ENCODE assay signal across 11 cellular contexts in the genomic region with DNA sequence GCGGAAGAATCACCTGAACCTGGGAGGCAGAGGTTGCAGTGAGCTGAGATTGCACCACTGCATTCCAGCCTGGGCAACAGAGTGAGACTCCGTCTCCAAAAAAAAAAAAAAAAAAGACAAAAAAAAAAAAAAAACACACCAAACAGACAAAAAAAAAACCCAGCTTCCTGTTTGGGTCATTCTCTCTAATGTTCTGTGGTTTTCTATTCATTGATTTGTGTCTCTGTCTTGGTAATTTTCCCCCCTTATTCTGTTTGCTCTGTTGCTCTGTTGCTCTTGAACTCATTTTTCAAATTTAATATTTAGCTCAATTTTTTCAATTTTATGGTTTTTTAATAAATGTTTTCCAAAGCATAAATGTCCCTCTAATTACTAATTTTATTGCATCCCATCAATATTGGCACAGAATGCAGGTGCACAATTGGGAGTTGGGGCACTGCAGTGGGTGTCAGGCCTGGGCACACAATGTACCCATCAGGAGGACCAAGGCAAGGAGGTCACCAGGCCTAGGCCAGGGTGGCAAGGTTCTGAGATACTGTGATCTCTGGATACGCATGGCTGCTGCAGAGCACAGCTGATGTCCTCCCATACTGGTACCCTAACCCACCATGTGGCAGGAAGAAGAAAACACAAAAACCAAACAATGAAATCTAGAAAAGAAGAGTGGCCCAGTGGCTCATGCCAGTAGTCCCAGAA. TPM values are rescaled to one million over a fixed set of nuclear protein-coding genes. Genes with fewer than 3 reads are reported as not detected.
DNase-seq lines count a peak whose midpoint lies in the region; ATAC-seq and TF ChIP-seq lines count a peak whose summit lies in the region.
"Had no signal": no experiment of that assay in that cellular context is flagged by ENCODE, and none has a peak within 500 bp of the region (broad histone marks: within the 10 kb centered on the region; RNA-seq: fewer than 3 reads in every experiment).

No MANE protein-coding gene starts in this region.

- H3K9me3 Mint-ChIP-seq in naive thymus-derived CD8-positive, alpha-beta T cell = no peaks in the 10 kb centered on the region
- H3K9me3 Mint-ChIP-seq in glutamatergic neuron (ENCODE audit: unreplicated experiment) = no peaks in the 10 kb centered on the region

- H3K27ac ChIP-seq in MM.1S (ENCODE audit: low read length) (no peak overlapping the region), testis (no peak overlapping the region)
- H3K27ac ChIP-seq: sigmoid colon had no signal

- no peaks in the 10 kb centered on the region for H4K20me1 ChIP-seq in MM.1S (ENCODE audit: insufficient read depth, low read length)

- peak overlapping the region in 9 of 10 donors; percentile 7 to 85 (median 66) for H3K27ac Mint-ChIP-seq in naive thymus-derived CD8-positive, alpha-beta T cell
- H3K27ac Mint-ChIP-seq in glutamatergic neuron (ENCODE audit: unreplicated experiment) = no peak overlapping the region

- no peaks in the 10 kb centered on the region for H3K27me3 ChIP-seq in MM.1S (replicated peaks; ENCODE audit: insufficient read depth, low read length)
- no peaks in the 10 kb centered on the region for H3K27me3 ChIP-seq in testis
- H3K27me3 ChIP-seq: sigmoid colon had no signal

- no peak for TF ChIP-seq CTCF in MM.1S (IDR thresholded peaks at IDR 0.05; ENCODE audit: low read length)
- no peak for TF ChIP-seq CTCF in glutamatergic neuron (IDR thresholded peaks at IDR 0.05; ENCODE audit: partially characterized antibody, unreplicated experiment)
- TF ChIP-seq CTCF in testis (IDR thresholded peaks at IDR 0.05) = no peak

- peaks cover 8% of the 10 kb centered on the region for H3K4me1 ChIP-seq in MM.1S (ENCODE audit: low read length)
- no peaks in the 10 kb centered on the region for H3K4me1 ChIP-seq in testis
- H3K4me1 ChIP-seq: sigmoid colon had no signal

- H3K9ac ChIP-seq in MM.1S (ENCODE audit: low read length) = no peak overlapping the region

- H3K4me3 Mint-ChIP-seq in naive thymus-derived CD8-positive, alpha-beta T cell = peak overlapping the region in 8 of 10 donors; percentile 10 to 52 (median 26)
- H3K4me3 Mint-ChIP-seq in glutamatergic neuron (ENCODE audit: unreplicated experiment) = no peak overlapping the region

- H3K4me1 Mint-ChIP-seq in naive thymus-derived CD8-positive, alpha-beta T cell = peaks cover 7 to 22% (median 15%) of the 10 kb centered on the region in 4 donors
- no peaks in the 10 kb centered on the region for H3K4me1 Mint-ChIP-seq in glutamatergic neuron (ENCODE audit: low read depth, unreplicated experiment)

- H3K9me3 ChIP-seq in MM.1S (replicated peaks; ENCODE audit: insufficient read depth, low read length) (no peaks in the 10 kb centered on the region), testis (no peaks in the 10 kb centered on the region)
- H3K9me3 ChIP-seq: sigmoid colon had no signal

- peaks cover 4% of the 10 kb centered on the region; the same call in 1 of the 2 replicates for H3F3A ChIP-seq in MM.1S (ENCODE audit: insufficient read depth, low read length)

- H3K4me3 ChIP-seq in MM.1S (ENCODE audit: low read length) = no peak overlapping the region
- no peak overlapping the region for H3K4me3 ChIP-seq in testis
- H3K4me3 ChIP-seq: sigmoid colon had no signal

- POLR2A ChIA-PET in naive thymus-derived CD8-positive, alpha-beta T cell (lab: Charles Lee) = interaction anchor here (0.6 to 1.4 kb wide), 6 partner anchors 9 to 432 kb away, joined by 3 to 6 read pairs (median 4); a partner anchor contains a TSS

- H3K4me2 ChIP-seq in MM.1S (ENCODE audit: low read depth, low read length) = no peak overlapping the region

- DNase-seq in MM.1S (peak; percentile 34), hepatic stellate cell (ENCODE audit: low spot score) (no peak), glutamatergic neuron (no peak), testis (no peak)
- DNase-seq in naive thymus-derived CD8-positive, alpha-beta T cell = peak in 3 of 10 donors; percentile 38 to 47 (median 39)
- DNase-seq: IMR-90, mesendoderm, sigmoid colon had no signal

- WGBS in testis, 2 donors = 80 to 87% methylated on average over 3 of the region's 3 CpGs

- peak; percentile 67 for ATAC-seq in GM18861 (IDR thresholded peaks at IDR 0.05; ENCODE audit: unreplicated experiment)
- ATAC-seq in GM21619 (IDR thresholded peaks at IDR 0.05; ENCODE audit: unreplicated experiment) = peak; percentile 63
- ATAC-seq in naive thymus-derived CD8-positive, alpha-beta T cell = peak; percentile 60 to 66
- no peak for ATAC-seq in GM18519 (IDR thresholded peaks at IDR 0.05; ENCODE audit: low FRiP score, unreplicated experiment)

- H3K79me2 ChIP-seq in MM.1S (ENCODE audit: low read length) = no peaks in the 10 kb centered on the region

- TF ChIP-seq POLR2A in testis (IDR thresholded peaks at IDR 0.05) = no peak

- H3K9me2 ChIP-seq in MM.1S (replicated peaks; ENCODE audit: insufficient read depth, low read length) = no peaks in the 10 kb centered on the region

- H3K36me3 ChIP-seq in MM.1S (replicated peaks; ENCODE audit: insufficient read depth, low read length) (no peaks in the 10 kb centered on the region), testis (ENCODE audit: low read depth, missing control alignments) (no peaks in the 10 kb centered on the region)
- H3K36me3 ChIP-seq: sigmoid colon had no signal

- no peaks in the 10 kb centered on the region for H3K36me3 Mint-ChIP-seq in naive thymus-derived CD8-positive, alpha-beta T cell
- no peaks in the 10 kb centered on the region for H3K36me3 Mint-ChIP-seq in glutamatergic neuron (ENCODE audit: unreplicated experiment)

- H2AFZ ChIP-seq in MM.1S (ENCODE audit: low read length) = no peak overlapping the region

- intact Hi-C loops in testis (cut with DNase I; ENCODE audit: low total_unique reads) = loop anchor here (10.0 kb wide), 1 partner anchor 64 kb away; no protein-coding TSS in a partner anchor

- no peaks in the 10 kb centered on the region for H3K27me3 Mint-ChIP-seq in naive thymus-derived CD8-positive, alpha-beta T cell
- H3K27me3 Mint-ChIP-seq in glutamatergic neuron (ENCODE audit: unreplicated experiment) = no peaks in the 10 kb centered on the region

RNA-seq across cellular contexts. Expression of a gene that starts 8.0 kb away (rescaled TPM):
- 10 to 100 TPM; 55.9 to 64.2 TPM for total RNA-seq in naive thymus-derived CD8-positive, alpha-beta T cell
- 10 to 100 TPM; 25.9 to 43.5 (median 40.9) TPM for polyA plus RNA-seq in naive thymus-derived CD8-positive, alpha-beta T cell
- total RNA-seq in glutamatergic neuron (ENCODE audit: unreplicated experiment) = 20.6 TPM
- 10 to 100 TPM; 39.6 to 41.3 TPM for total RNA-seq in testis
- polyA plus RNA-seq in testis (ENCODE audit: insufficient read depth, low read depth, low replicate concordance) = 19.1 TPM

RNA-seq across cellular contexts. Expression of a gene that starts 38.6 kb away (rescaled TPM):
- total RNA-seq in naive thymus-derived CD8-positive, alpha-beta T cell = 1 to 10 TPM; 1.6 to 3.3 TPM
- 1 to 10 TPM; 1.2 to 1.8 (median 1.5) TPM for polyA plus RNA-seq in naive thymus-derived CD8-positive, alpha-beta T cell
- 0.83 TPM for total RNA-seq in glutamatergic neuron (ENCODE audit: unreplicated experiment)
- total RNA-seq in testis = 1 to 10 TPM; 4.4 to 4.5 TPM
- polyA plus RNA-seq in testis (ENCODE audit: insufficient read depth, low read depth, low replicate concordance) = 13.1 TPM
